9 cellular contexts compared by ENCODE assay signal in genomic region chr22:46761017-46761416, GRCh38. TPM values are rescaled to one million over a fixed set of nuclear protein-coding genes. Genes with fewer than 3 reads are reported as not detected.
DNase-seq lines count a peak whose midpoint lies in the region; ATAC-seq, FAIRE-seq and TF ChIP-seq lines count a peak whose summit lies in the region.
"Had no signal": no experiment of that assay in that cellular context is flagged by ENCODE, and none has a peak within 500 bp of the region (broad histone marks: within the 10 kb centered on the region; RNA-seq: fewer than 3 reads in every experiment).

No MANE protein-coding gene starts in this region.

- H3K27ac ChIP-seq in OCI-LY7 (ENCODE audit: low read depth, low read length, poor library complexity, severe bottlenecking) (peak overlapping the region; percentile 16), endothelial cell of umbilical vein (ENCODE audit: insufficient read depth, low read depth, low read length) (no peak overlapping the region), gastrocnemius medialis (peak overlapping the region; percentile 96 to 99 (median 98))

- H3K4me3 ChIP-seq in GM12864 (ENCODE audit: low read depth, low read length) (peak overlapping the region; percentile 95), OCI-LY7 (ENCODE audit: low read depth, low read length, poor library complexity, severe bottlenecking) (peak overlapping the region; percentile 93), endothelial cell of umbilical vein (replicated peaks in 1 of 3; ENCODE audit: insufficient read depth in 1 of 3, low read depth in 1 of 3, low read length in 3 of 3) (peak overlapping the region in 1 of 3 experiments; percentile 77), gastrocnemius medialis (peak overlapping the region in 3 of 4 donors; percentile 88 to 98 (median 97))

- H3K4me2 ChIP-seq in OCI-LY7 (ENCODE audit: low read length) (peak overlapping the region; percentile 81), endothelial cell of umbilical vein (ENCODE audit: insufficient read depth, low read length) (peak overlapping the region; percentile 93)

- POLR2A ChIA-PET in OCI-LY7 (lab: Charles Lee) (interaction anchor here (0.7 to 1.2 kb wide), 2 partner anchors 12 to 40 kb away, joined by 4 to 5 read pairs; no protein-coding TSS in a partner anchor), endothelial cell of umbilical vein (lab: Charles Lee) (interaction anchor here (1.2 kb wide), 1 partner anchor 13 kb away, joined by 3 read pairs; no protein-coding TSS in a partner anchor)

- intact Hi-C loops in OCI-LY7 (cut with micrococcal nuclease; ENCODE audit: unreplicated experiment) (loop anchor here (10.0 kb wide), 1 partner anchor 196 kb away; no protein-coding TSS in a partner anchor), endothelial cell of umbilical vein (cut with micrococcal nuclease) (no loop called here), gastrocnemius medialis (cut with DNase I; ENCODE audit: low total_unique reads) (no loop called here)

- DNase-seq in GM12864 (ENCODE audit: low read depth), result no peak
- DNase-seq in OCI-LY7 (ENCODE audit: low spot score), result no peak
- DNase-seq in endothelial cell of umbilical vein (ENCODE audit: low read depth, low spot score), result no peak
- no peak for DNase-seq in gastrocnemius medialis
- DNase-seq in NCI-H2029 treated with DMSO at 0.1 percent for 48 hours (lab: John Stamatoyannopoulos, UW), result no peak
- DNase-seq: HCEC 1CT had no signal

- H3K9ac ChIP-seq in endothelial cell of umbilical vein (replicated peaks; ENCODE audit: extremely low read depth, insufficient read depth, low read length), result no peak overlapping the region

- peaks cover 13% of the 10 kb centered on the region; the same call in 1 of the 2 replicates for H3K9me3 ChIP-seq in OCI-LY7 (ENCODE audit: low read length)
- H3K9me3 ChIP-seq in endothelial cell of umbilical vein (replicated peaks; ENCODE audit: control insufficient read depth, insufficient read depth, low read length), result no peaks in the 10 kb centered on the region
- H3K9me3 ChIP-seq in gastrocnemius medialis, result no peaks in the 10 kb centered on the region
- H3K9me3 ChIP-seq: neutrophil had no signal

- H3K79me2 ChIP-seq in OCI-LY7 (ENCODE audit: insufficient read depth, low read depth, low read length), result peaks cover 46% of the 10 kb centered on the region
- peaks cover 28% of the 10 kb centered on the region for H3K79me2 ChIP-seq in endothelial cell of umbilical vein (ENCODE audit: control insufficient read depth, insufficient read depth, low read length)

- BruUV-seq in OCI-LY7 (replicated peaks; lab: Mats Ljungman, UMichigan) (no TSS peak), endothelial cell of umbilical vein (replicated peaks; lab: Mats Ljungman, UMichigan) (no TSS peak)

- no peak for ATAC-seq in gastrocnemius medialis
- no peak for ATAC-seq in GM19395 (IDR thresholded peaks at IDR 0.05; ENCODE audit: unreplicated experiment)
- ATAC-seq in HG03342 (IDR thresholded peaks at IDR 0.05; ENCODE audit: unreplicated experiment), result no peak

- dilution Hi-C loops in endothelial cell of umbilical vein (cut with MboI; ENCODE audit: extremely low pct_ligation_motif_present, low sequenced_read_pairs), result no loop called here

- CTCF ChIA-PET in OCI-LY7 (lab: Charles Lee; ENCODE audit: unreplicated experiment), result interaction anchor here (1.1 kb wide), 1 partner anchor 8 kb away, joined by 5 read pairs; no protein-coding TSS in a partner anchor
- CTCF ChIA-PET in endothelial cell of umbilical vein (lab: Charles Lee), result interaction anchor here (1.0 to 4.2 kb wide), 6 partner anchors 13 to 1731 kb away, joined by 3 to 40 read pairs (median 6); no protein-coding TSS in a partner anchor

- TF ChIP-seq POLR2A in endothelial cell of umbilical vein (IDR thresholded peaks at IDR 0.05; ENCODE audit: low read depth, low read length) (no peak), gastrocnemius medialis (IDR thresholded peaks at IDR 0.05) (no peak)

- TF ChIP-seq CTCF in GM12864 (IDR thresholded peaks at IDR 0.05; ENCODE audit: low read depth, low read length, missing control alignments) (no peak), OCI-LY7 (conservative IDR thresholded peaks at IDR 0.05; ENCODE audit: low read length) (no peak), endothelial cell of umbilical vein (IDR thresholded peaks at IDR 0.05; ENCODE audit: extremely low read depth in 1 of 2, insufficient read depth in 1 of 2, low read depth in 1 of 2, low read length in 2 of 2) (no peak), gastrocnemius medialis (IDR thresholded peaks at IDR 0.05 in 4 of 5, conservative IDR thresholded peaks at IDR 0.05 in 1 of 5) (no peak)

- H3K4me1 ChIP-seq in OCI-LY7 (ENCODE audit: insufficient read depth, low read length, poor library complexity, severe bottlenecking) (peaks cover 33% of the 10 kb centered on the region), endothelial cell of umbilical vein (ENCODE audit: control insufficient read depth, extremely low read depth, insufficient read depth, low read length) (peaks cover 24% of the 10 kb centered on the region), gastrocnemius medialis (peaks cover 23 to 32% of the 10 kb centered on the region in 2 donors)

- H3K27me3 ChIP-seq in endothelial cell of umbilical vein (ENCODE audit: control insufficient read depth in 2 of 2, insufficient read depth in 2 of 2, low read length in 2 of 2) (no peaks in the 10 kb centered on the region), gastrocnemius medialis (no peaks in the 10 kb centered on the region)
- H3K27me3 ChIP-seq: neutrophil had no signal

- no peaks in the 10 kb centered on the region for H3K9me2 ChIP-seq in OCI-LY7 (ENCODE audit: insufficient read depth, low read length)

- no peaks in the 10 kb centered on the region for H3K9me1 ChIP-seq in endothelial cell of umbilical vein (replicated peaks; ENCODE audit: control insufficient read depth, extremely low read depth, insufficient read depth, low read length)

- H3K36me3 ChIP-seq in OCI-LY7 (ENCODE audit: insufficient read depth, low read length) (peaks cover 18% of the 10 kb centered on the region), endothelial cell of umbilical vein (ENCODE audit: control insufficient read depth in 2 of 2, extremely low read depth in 1 of 2, insufficient read depth in 2 of 2, low read length in 2 of 2) (peaks cover 0 to 2% of the 10 kb centered on the region in 2 experiments), gastrocnemius medialis (no peaks in the 10 kb centered on the region)
- H3K36me3 ChIP-seq: neutrophil had no signal

- H4K20me1 ChIP-seq in OCI-LY7 (ENCODE audit: insufficient read depth, low read length), result no peaks in the 10 kb centered on the region; the same call in 1 of the 2 replicates
- no peaks in the 10 kb centered on the region for H4K20me1 ChIP-seq in endothelial cell of umbilical vein (replicated peaks; ENCODE audit: control insufficient read depth, extremely low read depth, insufficient read depth, low read length)

- FAIRE-seq in endothelial cell of umbilical vein (lab: Jason Lieb, UNC), result no peak

- in situ Hi-C loops in gastrocnemius medialis (cut with MboI; ENCODE audit: low sequenced_read_pairs in 4 of 4), result no loop called here

- H2AFZ ChIP-seq in OCI-LY7 (ENCODE audit: low read length) (no peak overlapping the region), endothelial cell of umbilical vein (ENCODE audit: low read depth, low read length) (no peak overlapping the region)

TF ChIP-seq in endothelial cell of umbilical vein, 7 proteins besides CTCF, POLR2A, EP300 and RAD21:
- TF ChIP-seq MAX (IDR thresholded peaks at IDR 0.05; ENCODE audit: insufficient read depth, insufficient read length) (no peak), GATA2 (IDR thresholded peaks at IDR 0.05; ENCODE audit: insufficient read depth, insufficient read length, low read depth, low read length) (no peak), MYC (IDR thresholded peaks at IDR 0.05; ENCODE audit: low read depth, low read length) (no peak), POLR2AphosphoS5 (IDR thresholded peaks at IDR 0.05; ENCODE audit: insufficient read depth, low read depth, low read length) (no peak), FOS (IDR thresholded peaks at IDR 0.05; ENCODE audit: borderline replicate concordance, insufficient read depth, low read length) (no peak), EZH2 (IDR thresholded peaks at IDR 0.05; ENCODE audit: borderline replicate concordance, low read depth, low read length, severe bottlenecking) (no peak), JUN (IDR thresholded peaks at IDR 0.05; ENCODE audit: borderline replicate concordance, insufficient read depth, insufficient read length, low read depth) (no peak)

RNA-seq across cellular contexts. Expression of gene TBC1D22A, which starts 1.4 kb away (rescaled TPM):
- 15.0 and 22.3 TPM in 2 replicates for total RNA-seq in OCI-LY7 (2014; rRNA removed; shearing (Covaris generic))
- 43.2 and 43.9 TPM in 2 replicates for total RNA-seq in OCI-LY7 (2022)
- total RNA-seq in endothelial cell of umbilical vein, result 32.4 and 32.9 TPM in 2 replicates
- polyA plus RNA-seq in endothelial cell of umbilical vein, result 23.2 and 26.1 TPM in 2 replicates
- 21.4 and 21.7 TPM in 2 replicates for polyA plus RNA-seq in endothelial cell of umbilical vein (2011; cell fraction: cytosol; rRNA removed)
- 18.9 and 19.7 TPM in 2 replicates for polyA plus RNA-seq in endothelial cell of umbilical vein (2011; cell fraction: nucleus; rRNA removed)
- polyA plus RNA-seq in endothelial cell of umbilical vein (2012), result 19.8 and 23.4 TPM in 2 replicates
- polyA minus RNA-seq in endothelial cell of umbilical vein, result 25.6 and 29.5 TPM in 2 replicates
- 7.7 TPM for polyA minus RNA-seq in endothelial cell of umbilical vein (2011; cell fraction: cytosol; rRNA and poly(A)+ RNA removed)
- polyA minus RNA-seq in endothelial cell of umbilical vein (2011; cell fraction: nucleus; rRNA and poly(A)+ RNA removed), result 24.2 and 29.1 TPM in 2 replicates
- total RNA-seq in gastrocnemius medialis, result 10 to 100 TPM; 18.8 to 25.2 (median 23.1) TPM

RNA-seq across cellular contexts. Expression of gene CERK, which starts 23.0 kb away (rescaled TPM):
- total RNA-seq in OCI-LY7 (2014; rRNA removed; shearing (Covaris generic)), result 47.9 and 48.1 TPM in 2 replicates
- total RNA-seq in OCI-LY7 (2022), result 34.6 and 36.6 TPM in 2 replicates
- total RNA-seq in endothelial cell of umbilical vein, result 88.0 and 104 TPM in 2 replicates
- 44.1 and 61.1 TPM in 2 replicates for polyA plus RNA-seq in endothelial cell of umbilical vein
- 50.7 and 54.4 TPM in 2 replicates for polyA plus RNA-seq in endothelial cell of umbilical vein (2011; cell fraction: cytosol; rRNA removed)
- 68.9 and 69.2 TPM in 2 replicates for polyA plus RNA-seq in endothelial cell of umbilical vein (2011; cell fraction: nucleus; rRNA removed)
- 59.7 and 68.3 TPM in 2 replicates for polyA plus RNA-seq in endothelial cell of umbilical vein (2012)
- 115 and 119 TPM in 2 replicates for polyA minus RNA-seq in endothelial cell of umbilical vein
- polyA minus RNA-seq in endothelial cell of umbilical vein (2011; cell fraction: cytosol; rRNA and poly(A)+ RNA removed), result 11.3 TPM
- 51.1 and 53.1 TPM in 2 replicates for polyA minus RNA-seq in endothelial cell of umbilical vein (2011; cell fraction: nucleus; rRNA and poly(A)+ RNA removed)
- total RNA-seq in gastrocnemius medialis, result 10 to 100 TPM; 32.7 to 38.7 (median 34.8) TPM
